1 cellular context compared by ENCODE assay signal in genomic region chr1:212791676-212792395, GRCh38.
A peak's percentile ranks its signal among the peaks of the same experiment; 100 is the strongest.
TF ChIP-seq lines count a peak whose summit lies in the region.

A gene with protein sequence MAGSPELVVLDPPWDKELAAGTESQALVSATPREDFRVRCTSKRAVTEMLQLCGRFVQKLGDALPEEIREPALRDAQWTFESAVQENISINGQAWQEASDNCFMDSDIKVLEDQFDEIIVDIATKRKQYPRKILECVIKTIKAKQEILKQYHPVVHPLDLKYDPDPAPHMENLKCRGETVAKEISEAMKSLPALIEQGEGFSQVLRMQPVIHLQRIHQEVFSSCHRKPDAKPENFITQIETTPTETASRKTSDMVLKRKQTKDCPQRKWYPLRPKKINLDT (minus strand): TSS chr1:212791777. CDS start chr1:212791763, 14 bp downstream.
A gene with protein sequence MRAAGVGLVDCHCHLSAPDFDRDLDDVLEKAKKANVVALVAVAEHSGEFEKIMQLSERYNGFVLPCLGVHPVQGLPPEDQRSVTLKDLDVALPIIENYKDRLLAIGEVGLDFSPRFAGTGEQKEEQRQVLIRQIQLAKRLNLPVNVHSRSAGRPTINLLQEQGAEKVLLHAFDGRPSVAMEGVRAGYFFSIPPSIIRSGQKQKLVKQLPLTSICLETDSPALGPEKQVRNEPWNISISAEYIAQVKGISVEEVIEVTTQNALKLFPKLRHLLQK (plus strand): TSS chr1:212791894. CDS start chr1:212791922, 28 bp downstream.

TF ChIP-seq in IMR-90, 13 proteins besides CTCF, POLR2A, EP300 and RAD21 (continued from another document):
- TF ChIP-seq, protein P1, sequence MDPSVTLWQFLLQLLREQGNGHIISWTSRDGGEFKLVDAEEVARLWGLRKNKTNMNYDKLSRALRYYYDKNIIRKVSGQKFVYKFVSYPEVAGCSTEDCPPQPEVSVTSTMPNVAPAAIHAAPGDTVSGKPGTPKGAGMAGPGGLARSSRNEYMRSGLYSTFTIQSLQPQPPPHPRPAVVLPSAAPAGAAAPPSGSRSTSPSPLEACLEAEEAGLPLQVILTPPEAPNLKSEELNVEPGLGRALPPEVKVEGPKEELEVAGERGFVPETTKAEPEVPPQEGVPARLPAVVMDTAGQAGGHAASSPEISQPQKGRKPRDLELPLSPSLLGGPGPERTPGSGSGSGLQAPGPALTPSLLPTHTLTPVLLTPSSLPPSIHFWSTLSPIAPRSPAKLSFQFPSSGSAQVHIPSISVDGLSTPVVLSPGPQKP (IDR thresholded peaks at IDR 0.05; ENCODE audit: borderline replicate concordance, low read depth, low read length) = no peak
- peak; percentile 79; the same call in 1 of the 2 replicates for TF ChIP-seq MXI1 (IDR thresholded peaks at IDR 0.05; ENCODE audit: borderline replicate concordance, low read depth, low read length)
